ENCODE assay signal across 8 cellular contexts in genomic region chr5:164735334-164735733, GRCh38.
"Had no signal": no experiment of that assay in that cellular context is flagged by ENCODE, and none has a peak within 500 bp of the region (broad histone marks: within the 10 kb centered on the region; RNA-seq: fewer than 3 reads in every experiment).

No MANE protein-coding gene starts in this region.

- H3K27me3 Mint-ChIP-seq: IgD-negative memory B cell had no signal

- H3K4me3 ChIP-seq: GM23248 had no signal

- H2AFZ ChIP-seq: GM23248 had no signal

- H3K36me3 Mint-ChIP-seq: IgD-negative memory B cell had no signal

- H3K9me3 Mint-ChIP-seq: H9 had no signal

- H3K27ac Mint-ChIP-seq: H9, IgD-negative memory B cell had no signal

- DNase-seq: GM23248, H9, HCEC 1CT, KG1 had no signal

- H3K27ac ChIP-seq: GM23248, HL-60 had no signal

- FAIRE-seq: H1, H54 had no signal

- H3K4me3 Mint-ChIP-seq: H9, IgD-negative memory B cell had no signal
